12 cellular contexts compared by ENCODE assay signal in the genomic region with DNA sequence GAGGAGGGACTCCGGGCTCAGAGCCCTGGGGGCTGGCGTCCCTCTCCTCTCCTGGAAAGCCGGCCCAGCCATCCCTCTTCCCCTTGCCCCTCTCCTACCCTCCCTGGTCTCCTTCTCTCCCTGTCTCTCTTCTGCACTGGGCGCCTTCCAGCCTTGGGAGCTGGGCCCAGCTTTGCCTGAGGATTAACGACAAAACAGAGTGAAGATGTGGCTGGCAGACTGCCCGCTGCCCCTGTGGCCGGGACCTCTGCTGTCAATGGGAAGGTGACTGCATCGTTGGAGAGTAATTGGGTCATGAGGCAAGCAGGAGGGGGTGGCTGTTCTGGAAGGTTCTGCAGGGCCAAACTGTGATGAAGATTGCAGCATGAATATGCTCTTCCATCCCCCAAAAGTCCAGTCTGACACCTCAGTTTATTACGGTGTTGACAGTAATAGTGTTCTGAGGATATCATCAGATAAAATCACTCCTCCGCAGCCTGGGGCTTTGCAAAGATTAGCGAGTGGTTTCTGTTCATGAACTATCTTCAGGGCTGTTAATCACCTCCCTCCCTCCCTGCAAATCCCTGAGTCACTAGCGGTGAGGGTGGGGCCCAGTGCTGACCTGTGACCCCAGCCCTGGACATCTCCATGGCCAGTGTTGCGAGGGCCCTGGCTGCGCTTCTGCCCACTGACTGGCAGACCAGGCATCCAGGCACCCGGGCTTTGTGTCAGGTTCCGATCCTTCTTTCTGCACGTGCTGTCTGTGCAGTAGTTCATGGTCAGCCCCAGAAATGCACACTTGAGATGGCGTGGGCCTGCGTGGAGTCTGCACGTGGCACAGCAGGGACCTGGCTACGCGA. TPM values are rescaled to one million over a fixed set of nuclear protein-coding genes. Genes with fewer than 3 reads are reported as not detected.
DNase-seq lines count a peak whose midpoint lies in the region; ATAC-seq and TF ChIP-seq lines count a peak whose summit lies in the region.
"Had no signal": no experiment of that assay in that cellular context is flagged by ENCODE, and none has a peak within 500 bp of the region (broad histone marks: within the 10 kb centered on the region; RNA-seq: fewer than 3 reads in every experiment).

No MANE protein-coding gene starts in this region.

- H3K4me1 Mint-ChIP-seq in brain (peaks cover 26% of the 10 kb centered on the region), mesothelial cell of epicardium (peaks cover 21% of the 10 kb centered on the region)
- peaks cover 5% of the 10 kb centered on the region in 2 donors for H3K4me1 Mint-ChIP-seq in natural killer cell treated with Interleukin-12 subunit alpha and Interleukin-12 subunit beta and Interleukin-15 and Interleukin-18, amount 100 ng/mL, for 72 hours (ENCODE audit: low read depth in 2 of 2)
- peaks cover 11% of the 10 kb centered on the region for H3K4me1 Mint-ChIP-seq in activated CD8-positive, alpha-beta T cell treated with anti-CD3 and anti-CD28 coated beads for 36 hours (ENCODE audit: low read depth)

- H3K9me3 Mint-ChIP-seq in brain (peaks cover 0 to 12% (median 6%) of the 10 kb centered on the region in 5 experiments), mesothelial cell of epicardium (peaks cover 11% of the 10 kb centered on the region)
- H3K9me3 Mint-ChIP-seq in natural killer cell treated with Interleukin-12 subunit alpha and Interleukin-12 subunit beta and Interleukin-15 and Interleukin-18, amount 100 ng/mL, for 72 hours, result no peaks in the 10 kb centered on the region
- H3K9me3 Mint-ChIP-seq in activated CD8-positive, alpha-beta T cell treated with anti-CD3 and anti-CD28 coated beads for 36 hours, result peaks cover 4% of the 10 kb centered on the region

- H3K27me3 ChIP-seq in A673 (replicated peaks; ENCODE audit: insufficient read depth, low read depth, low read length, poor library complexity), result no peaks in the 10 kb centered on the region
- H3K27me3 ChIP-seq in HAP-1 (ENCODE audit: low read depth), result no peaks in the 10 kb centered on the region
- H3K27me3 ChIP-seq: dorsolateral prefrontal cortex had no signal

- H3K9me3 ChIP-seq in A673 (ENCODE audit: low read depth, low read length, poor library complexity, severe bottlenecking) (peaks cover 7% of the 10 kb centered on the region), HAP-1 (no peaks in the 10 kb centered on the region)

- H3K4me3 ChIP-seq in A673 (ENCODE audit: low read depth, low read length, poor library complexity, severe bottlenecking) (no peak overlapping the region), HAP-1 (no peak overlapping the region)
- H3K4me3 ChIP-seq: dorsolateral prefrontal cortex had no signal

- peak overlapping the region in 4 of 5 experiments; percentile 52 to 91 (median 74) for H3K27ac Mint-ChIP-seq in brain
- H3K27ac Mint-ChIP-seq in mesothelial cell of epicardium, result peak overlapping the region; percentile 79
- H3K27ac Mint-ChIP-seq in natural killer cell treated with Interleukin-12 subunit alpha and Interleukin-12 subunit beta and Interleukin-15 and Interleukin-18, amount 100 ng/mL, for 72 hours, result no peak overlapping the region
- no peak overlapping the region for H3K27ac Mint-ChIP-seq in activated CD8-positive, alpha-beta T cell treated with anti-CD3 and anti-CD28 coated beads for 36 hours
- H3K27ac Mint-ChIP-seq: activated T-helper 2 cell treated with anti-CD3 and anti-CD28 coated beads, Interferon-gamma antibody, Interleukin-2, Interleukin-4, amounts not matched to agents 10 μg/mL and 5 μg/mL and 100 μg/mL, durations not matched to agents 14 hours and 24 hours and 36 hours had no signal

- peaks cover 13% of the 10 kb centered on the region for H3K36me3 Mint-ChIP-seq in brain
- H3K36me3 Mint-ChIP-seq in mesothelial cell of epicardium, result peaks cover 1% of the 10 kb centered on the region
- H3K36me3 Mint-ChIP-seq in natural killer cell treated with Interleukin-12 subunit alpha and Interleukin-12 subunit beta and Interleukin-15 and Interleukin-18, amount 100 ng/mL, for 72 hours, result no peaks in the 10 kb centered on the region
- peaks cover 29% of the 10 kb centered on the region for H3K36me3 Mint-ChIP-seq in activated CD8-positive, alpha-beta T cell treated with anti-CD3 and anti-CD28 coated beads for 36 hours (ENCODE audit: low read depth)

- no peak for ATAC-seq in natural killer cell treated with Interleukin-12 subunit alpha and Interleukin-12 subunit beta and Interleukin-15 and Interleukin-18, amount 100 ng/mL, for 72 hours
- no peak for ATAC-seq in activated CD8-positive, alpha-beta T cell treated with anti-CD3 and anti-CD28 coated beads for 36 hours

- H3K36me3 ChIP-seq in A673 (ENCODE audit: insufficient read depth, low read length, poor library complexity, severe bottlenecking) (no peaks in the 10 kb centered on the region), HAP-1 (replicated peaks) (no peaks in the 10 kb centered on the region)

- POLR2A ChIA-PET in A673 (lab: Charles Lee; ENCODE audit: low non-redundant PET), result no interaction called here
- POLR2A ChIA-PET in activated CD8-positive, alpha-beta T cell treated with anti-CD3 and anti-CD28 coated beads for 36 hours (lab: Charles Lee), result no interaction called here

- H3K4me3 Mint-ChIP-seq in brain (no peak overlapping the region), mesothelial cell of epicardium (no peak overlapping the region)
- H3K4me3 Mint-ChIP-seq in natural killer cell treated with Interleukin-12 subunit alpha and Interleukin-12 subunit beta and Interleukin-15 and Interleukin-18, amount 100 ng/mL, for 72 hours, result no peak overlapping the region
- no peak overlapping the region for H3K4me3 Mint-ChIP-seq in activated CD8-positive, alpha-beta T cell treated with anti-CD3 and anti-CD28 coated beads for 36 hours

- H3K27me3 Mint-ChIP-seq in brain (peaks cover 10% of the 10 kb centered on the region), mesothelial cell of epicardium (ENCODE audit: low read depth) (no peaks in the 10 kb centered on the region)
- no peaks in the 10 kb centered on the region for H3K27me3 Mint-ChIP-seq in natural killer cell treated with Interleukin-12 subunit alpha and Interleukin-12 subunit beta and Interleukin-15 and Interleukin-18, amount 100 ng/mL, for 72 hours
- H3K27me3 Mint-ChIP-seq in activated CD8-positive, alpha-beta T cell treated with anti-CD3 and anti-CD28 coated beads for 36 hours, result peaks cover 2% of the 10 kb centered on the region

- no TSS peak for BruUV-seq in A673 (replicated peaks; lab: Mats Ljungman, UMichigan)

- intact Hi-C loops in A673 (cut with micrococcal nuclease; ENCODE audit: unreplicated experiment), result no loop called here
- intact Hi-C loops in activated CD8-positive, alpha-beta T cell treated with anti-CD3 and anti-CD28 coated beads for 36 hours (cut with micrococcal nuclease), result no loop called here

- in situ Hi-C loops in HAP-1 (cut with MboI; ENCODE audit: low sequenced_read_pairs), result no loop called here

- CTCF ChIA-PET in A673 (lab: Charles Lee), result no interaction called here
- CTCF ChIA-PET in activated CD8-positive, alpha-beta T cell treated with anti-CD3 and anti-CD28 coated beads for 36 hours (lab: Charles Lee), result no interaction called here

- no peak for DNase-seq in A673 (ENCODE audit: low spot score)
- DNase-seq in HAP-1 (ENCODE audit: low spot score in 2 of 2), result peak; percentile 16 to 60
- peak in 1 of 2 experiments; percentile 15 for DNase-seq in mesothelial cell of epicardium (ENCODE audit: low spot score in 2 of 2, unreplicated experiment in 2 of 2)
- DNase-seq in natural killer cell treated with Interleukin-12 subunit alpha and Interleukin-12 subunit beta and Interleukin-15 and Interleukin-18, amount 100 ng/mL, for 72 hours (ENCODE audit: low spot score), result no peak
- no peak for DNase-seq in activated CD8-positive, alpha-beta T cell treated with anti-CD3 and anti-CD28 coated beads for 36 hours
- DNase-seq in stimulated activated CD4-positive, alpha-beta T cell treated with anti-CD3 and anti-CD28 coated beads, Interleukin-4, amount 100 ng/mL, for 24 hours, result no peak
- DNase-seq in HPDE6-E6E7 (ENCODE audit: extremely low spot score), result no peak
- DNase-seq: C1 segment of cervical spinal cord; stimulated activated naive CD4-positive, alpha-beta T cell had no signal

- TF ChIP-seq CTCF in A673 (conservative IDR thresholded peaks at IDR 0.05; ENCODE audit: low read depth, low read length) (no peak), brain (conservative IDR thresholded peaks at IDR 0.05) (no peak), mesothelial cell of epicardium (IDR thresholded peaks at IDR 0.05; ENCODE audit: unreplicated experiment) (no peak)
- no peak for TF ChIP-seq CTCF in activated CD8-positive, alpha-beta T cell treated with anti-CD3 and anti-CD28 coated beads for 36 hours (IDR thresholded peaks at IDR 0.05)

- peak overlapping the region; percentile 25 for H3K27ac ChIP-seq in A673 (ENCODE audit: low read depth, low read length, poor library complexity, severe bottlenecking)
- H3K27ac ChIP-seq: dorsolateral prefrontal cortex had no signal

- H3K4me1 ChIP-seq in A673 (ENCODE audit: insufficient read depth, low read length, poor library complexity, severe bottlenecking) (peaks cover 6% of the 10 kb centered on the region), HAP-1 (peaks cover 10% of the 10 kb centered on the region)

RNA-seq across cellular contexts. Expression of a gene that starts 23.0 kb away (rescaled TPM):
- total RNA-seq in A673 (2021) (0.20 TPM in 1 of 2 replicates, not detected in the other), mesothelial cell of epicardium (not detected in 3 replicates)
- polyA plus RNA-seq in brain (ENCODE audit: insufficient read depth, low read depth, low replicate concordance), result 5.2 TPM
- not detected for total RNA-seq in natural killer cell treated with Interleukin-12 subunit alpha and Interleukin-12 subunit beta and Interleukin-15 and Interleukin-18, amount 100 ng/mL, for 72 hours
- total RNA-seq in activated CD8-positive, alpha-beta T cell treated with anti-CD3 and anti-CD28 coated beads for 36 hours, result under 1 TPM; 0.22 to 0.29 TPM

RNA-seq across cellular contexts. Expression of a gene that starts 33.8 kb away (rescaled TPM):
- total RNA-seq in A673 (2021), result 0.34 and 0.35 TPM in 2 replicates
- 0.20 TPM for polyA plus RNA-seq in brain (ENCODE audit: insufficient read depth, low read depth, low replicate concordance)
- total RNA-seq in mesothelial cell of epicardium, result not detected in 3 replicates
- total RNA-seq in natural killer cell treated with Interleukin-12 subunit alpha and Interleukin-12 subunit beta and Interleukin-15 and Interleukin-18, amount 100 ng/mL, for 72 hours, result under 1 TPM; 0.78 to 0.89 TPM
- total RNA-seq in activated CD8-positive, alpha-beta T cell treated with anti-CD3 and anti-CD28 coated beads for 36 hours, result 10 to 100 TPM; 19.4 to 20.3 TPM

Comparison
In these comparisons a context has a peak if more than half of its experiments do, and no peak if none do; other contexts are left out.
1. DNase-seq: peak in HAP-1 (2 of 2); none in A673 (single experiment), natural killer cell treated with Interleukin-12 subunit alpha and Interleukin-12 subunit beta and Interleukin-15 and Interleukin-18, amount 100 ng/mL, for 72 hours (single experiment), activated CD8-positive, alpha-beta T cell treated with anti-CD3 and anti-CD28 coated beads for 36 hours (single experiment), stimulated activated CD4-positive, alpha-beta T cell treated with anti-CD3 and anti-CD28 coated beads, Interleukin-4, amount 100 ng/mL, for 24 hours (single experiment) and HPDE6-E6E7 (single experiment).
2. H3K27ac Mint-ChIP-seq: peak in brain (4 of 5) and mesothelial cell of epicardium (single experiment); none in natural killer cell treated with Interleukin-12 subunit alpha and Interleukin-12 subunit beta and Interleukin-15 and Interleukin-18, amount 100 ng/mL, for 72 hours (0 of 2) and activated CD8-positive, alpha-beta T cell treated with anti-CD3 and anti-CD28 coated beads for 36 hours (single experiment).
3. RNA of a gene that starts 33.8 kb away (total RNA-seq): 19.4 to 20.3 TPM in activated CD8-positive, alpha-beta T cell treated with anti-CD3 and anti-CD28 coated beads for 36 hours; 0.78 to 0.89 TPM in natural killer cell treated with Interleukin-12 subunit alpha and Interleukin-12 subunit beta and Interleukin-15 and Interleukin-18, amount 100 ng/mL, for 72 hours, 0.34 to 0.35 TPM in A673 and not detected in mesothelial cell of epicardium; every median in the first group is over 10 times any median in the second.